ENCODE assay signal across 21 cellular contexts in the genomic region with DNA sequence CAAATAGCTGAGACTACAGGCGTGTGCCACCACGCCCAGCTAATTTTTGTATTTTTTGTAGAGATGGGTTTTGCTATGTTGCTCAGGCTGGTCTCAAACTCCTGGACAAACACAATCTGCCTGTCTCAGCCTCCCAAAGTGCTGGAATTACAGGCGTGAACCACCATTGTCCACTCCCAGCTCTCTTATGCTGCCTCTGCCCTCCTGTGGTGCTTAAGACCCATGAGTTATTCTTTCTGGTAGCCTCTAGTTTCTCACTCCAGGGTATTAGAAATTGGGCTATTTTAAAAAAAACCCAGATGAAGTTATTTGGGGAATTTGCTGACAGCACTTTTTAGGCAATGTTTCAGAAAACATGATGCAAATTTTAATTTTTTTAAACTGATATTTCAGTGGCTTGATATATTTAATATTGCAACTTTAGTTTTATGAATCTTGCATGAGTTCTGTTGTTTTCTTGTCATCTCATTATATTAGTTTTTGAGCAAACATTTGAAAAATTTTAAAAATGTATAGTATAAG.
A peak's percentile ranks its signal among the peaks of the same experiment; 100 is the strongest.
DNase-seq lines count a peak whose midpoint lies in the region; ATAC-seq and TF ChIP-seq lines count a peak whose summit lies in the region.
"Had no signal": no experiment of that assay in that cellular context is flagged by ENCODE, and none has a peak within 500 bp of the region (broad histone marks: within the 10 kb centered on the region; RNA-seq: fewer than 3 reads in every experiment).

No MANE protein-coding gene starts in this region.

- H3K4me1 ChIP-seq in IMR-90 (ENCODE audit: control insufficient read depth, insufficient read depth, low read length) (no peaks in the 10 kb centered on the region), H9 (ENCODE audit: insufficient read depth, low read length) (no peaks in the 10 kb centered on the region)
- H3K4me1 ChIP-seq: A549 had no signal

- no peak overlapping the region for H2BK120ac ChIP-seq in IMR-90 (ENCODE audit: low read depth, low read length)
- H2BK120ac ChIP-seq in H9 (ENCODE audit: low read depth, low read length, poor library complexity, severe bottlenecking), result no peak overlapping the region

- H3K36me3 Mint-ChIP-seq in chondrocyte (ENCODE audit: low read depth) (no peaks in the 10 kb centered on the region), mesothelial cell of epicardium (no peaks in the 10 kb centered on the region), H9 (ENCODE audit: insufficient read depth in 1 of 3, low read depth in 3 of 3) (no peaks in the 10 kb centered on the region; a peak in 1 of 7 replicates)
- H3K36me3 Mint-ChIP-seq in stimulated activated effector memory CD8-positive, alpha-beta T cell treated with anti-CD3 and anti-CD28 coated beads, Interleukin-12 subunit alpha, Interleukin-12 subunit beta, amount 100 ng/mL, for 72 hours, result no peaks in the 10 kb centered on the region

- H3K27me3 Mint-ChIP-seq in chondrocyte (ENCODE audit: low read depth) (no peaks in the 10 kb centered on the region), mesothelial cell of epicardium (ENCODE audit: low read depth) (no peaks in the 10 kb centered on the region), H9 (ENCODE audit: low read depth) (no peaks in the 10 kb centered on the region)

- DNase-seq in AG10803 (ENCODE audit: low read depth), result peak; percentile 29
- DNase-seq in IMR-90, result no peak
- no peak for DNase-seq in chondrocyte (ENCODE audit: low spot score)
- DNase-seq in lung microvascular endothelial cell (ENCODE audit: low read depth in 2 of 2), result peak; percentile 21 to 34
- DNase-seq in mesothelial cell of epicardium (ENCODE audit: low spot score in 2 of 2, unreplicated experiment in 2 of 2), result no peak
- no peak for DNase-seq in H9
- DNase-seq in DMS53 treated with DMSO at 0.1 percent for 48 hours (lab: John Stamatoyannopoulos, UW; ENCODE audit: unreplicated experiment), result no peak
- DNase-seq in stimulated activated effector memory CD8-positive, alpha-beta T cell treated with anti-CD3 and anti-CD28 coated beads, Interleukin-12 subunit alpha, Interleukin-12 subunit beta, amount 100 ng/mL, for 72 hours (ENCODE audit: low spot score in 2 of 2), result no peak
- DNase-seq: AML-193, COR-L47, EL, HCEC 1CT, MV-4-11, NCI-H1417, NCI-H1930, NCI-H2171, NCI-H446 treated with DMSO at 0.1 percent for 48 hours, NCI-H748 treated with DMSO at 0.1 percent for 48 hours, PC-9 had no signal

- no peaks in the 10 kb centered on the region for H4K20me1 ChIP-seq in IMR-90 (ENCODE audit: insufficient read depth, low read length)
- no peaks in the 10 kb centered on the region for H4K20me1 ChIP-seq in H9 (ENCODE audit: control insufficient read depth, insufficient read depth, insufficient read length)

- no peak for TF ChIP-seq RAD21 in IMR-90 (IDR thresholded peaks at IDR 0.05; ENCODE audit: low read length)

- H3K56ac ChIP-seq in IMR-90 (ENCODE audit: extremely low read depth, insufficient read depth, low read length) (no peak overlapping the region), H9 (ENCODE audit: insufficient read length, low read depth, low read length) (no peak overlapping the region)

- H2BK15ac ChIP-seq in IMR-90 (ENCODE audit: low read depth, low read length), result no peak overlapping the region
- no peak overlapping the region for H2BK15ac ChIP-seq in H9 (ENCODE audit: low read depth, low read length)

- no peak overlapping the region for H3T11ph ChIP-seq in H9 (ENCODE audit: low read length)

- H4K5ac ChIP-seq in IMR-90 (ENCODE audit: low read depth, low read length) (no peak overlapping the region), H9 (ENCODE audit: insufficient read length, low read depth, low read length) (no peak overlapping the region)

- H3K9ac ChIP-seq in IMR-90 (ENCODE audit: low read depth, low read length) (no peak overlapping the region), H9 (ENCODE audit: extremely low read depth, insufficient read length, low read length) (no peak overlapping the region)

- no peak for TF ChIP-seq CTCF in AG10803 (conservative IDR thresholded peaks at IDR 0.05; ENCODE audit: low read length)
- TF ChIP-seq CTCF in IMR-90 (conservative IDR thresholded peaks at IDR 0.05; ENCODE audit: low read depth, low read length), result no peak
- peak; percentile 37 for TF ChIP-seq CTCF in chondrocyte (IDR thresholded peaks at IDR 0.05)
- no peak for TF ChIP-seq CTCF in mesothelial cell of epicardium (IDR thresholded peaks at IDR 0.05; ENCODE audit: unreplicated experiment)
- no peak for TF ChIP-seq CTCF in H9 (conservative IDR thresholded peaks at IDR 0.05)

- no peaks in the 10 kb centered on the region for H3K23me2 ChIP-seq in H9 (ENCODE audit: insufficient read length, low read depth, low read length, poor library complexity, severe bottlenecking)

- H3K4ac ChIP-seq in IMR-90 (ENCODE audit: low read depth, low read length), result no peak overlapping the region
- H3K4ac ChIP-seq in H9 (ENCODE audit: low read depth, low read length), result no peak overlapping the region

- no CpG with 5 or more reads among the region's 3 CpGs for WGBS in IMR-90 (ENCODE audit: extremely low coverage in 2 of 2, insufficient read length in 1 of 2), 2 experiments
- WGBS in H9 (ENCODE audit: extremely low coverage, insufficient read length, low lambda C conversion rate), result no CpG with 5 or more reads among the region's 3 CpGs

- H3K27ac ChIP-seq in IMR-90 (ENCODE audit: insufficient read depth, low read length), result no peak overlapping the region
- no peak overlapping the region for H3K27ac ChIP-seq in H9 (ENCODE audit: insufficient read length, low read depth, low read length)
- H3K27ac ChIP-seq: A549, HL-60, PC-9 had no signal

- H3K9me3 Mint-ChIP-seq in chondrocyte (ENCODE audit: low read depth) (no peaks in the 10 kb centered on the region), mesothelial cell of epicardium (no peaks in the 10 kb centered on the region), H9 (no peaks in the 10 kb centered on the region)
- H3K9me3 Mint-ChIP-seq in stimulated activated effector memory CD8-positive, alpha-beta T cell treated with anti-CD3 and anti-CD28 coated beads, Interleukin-12 subunit alpha, Interleukin-12 subunit beta, amount 100 ng/mL, for 72 hours, result no peaks in the 10 kb centered on the region

- no peaks in the 10 kb centered on the region for H3K9me1 ChIP-seq in IMR-90 (ENCODE audit: insufficient read depth, low read length)

- dilution Hi-C loops in IMR-90 (cut with HindIII; ENCODE audit: low sequenced_read_pairs, unreplicated experiment), result no loop called here

- no peak overlapping the region for H3K4me3 ChIP-seq in AG10803 (ENCODE audit: low read length)
- H3K4me3 ChIP-seq in IMR-90 (ENCODE audit: insufficient read depth, low read depth, low read length), result no peak overlapping the region
- H3K4me3 ChIP-seq: A549, PC-9 had no signal

- no peak overlapping the region for H3K4me2 ChIP-seq in IMR-90 (ENCODE audit: low read depth, low read length)
- H3K4me2 ChIP-seq in H9 (ENCODE audit: insufficient read depth, insufficient read length, low read length), result no peak overlapping the region
- H3K4me2 ChIP-seq: A549, PC-9 had no signal

- H3K4me1 Mint-ChIP-seq in chondrocyte (ENCODE audit: low read depth) (peaks cover 16% of the 10 kb centered on the region), mesothelial cell of epicardium (no peaks in the 10 kb centered on the region), H9 (no peaks in the 10 kb centered on the region)
- peaks cover 14% of the 10 kb centered on the region for H3K4me1 Mint-ChIP-seq in stimulated activated effector memory CD8-positive, alpha-beta T cell treated with anti-CD3 and anti-CD28 coated beads, Interleukin-12 subunit alpha, Interleukin-12 subunit beta, amount 100 ng/mL, for 72 hours

- no peak overlapping the region for H3K27ac Mint-ChIP-seq in chondrocyte (ENCODE audit: unreplicated experiment)
- H3K27ac Mint-ChIP-seq in mesothelial cell of epicardium, result no peak overlapping the region
- H3K27ac Mint-ChIP-seq in H9, result no peak overlapping the region
- H3K27ac Mint-ChIP-seq in stimulated activated effector memory CD8-positive, alpha-beta T cell treated with anti-CD3 and anti-CD28 coated beads, Interleukin-12 subunit alpha, Interleukin-12 subunit beta, amount 100 ng/mL, for 72 hours, result no peak overlapping the region

- H3K14ac ChIP-seq in IMR-90 (replicated peaks; ENCODE audit: low read depth, low read length) (no peak overlapping the region), H9 (ENCODE audit: insufficient read depth, low read length) (no peak overlapping the region)

- ATAC-seq in IMR-90 (ENCODE audit: low read depth), result no peak; the same call in 1 of the 2 replicates
- no peak for ATAC-seq in stimulated activated effector memory CD8-positive, alpha-beta T cell treated with anti-CD3 and anti-CD28 coated beads, Interleukin-12 subunit alpha, Interleukin-12 subunit beta, amount 100 ng/mL, for 72 hours
- ATAC-seq: A549 had no signal

- H3K23ac ChIP-seq in IMR-90 (ENCODE audit: low read depth, low read length) (no peak overlapping the region), H9 (ENCODE audit: insufficient read length, low read depth, low read length) (no peak overlapping the region)

- no peak overlapping the region for H2AK9ac ChIP-seq in IMR-90 (replicated peaks; ENCODE audit: low read depth, low read length, poor library complexity)

- H2BK5ac ChIP-seq in IMR-90 (ENCODE audit: low read depth, low read length, poor library complexity, severe bottlenecking), result no peak overlapping the region
- no peak overlapping the region for H2BK5ac ChIP-seq in H9 (ENCODE audit: insufficient read length, low read length)

- no peak for TF ChIP-seq POLR2A in IMR-90 (IDR thresholded peaks at IDR 0.05; ENCODE audit: low read depth, low read length)

- H3K79me2 ChIP-seq in H9 (ENCODE audit: insufficient read depth, low read length), result no peaks in the 10 kb centered on the region

- no peak overlapping the region for H4K8ac ChIP-seq in IMR-90 (ENCODE audit: low read depth in 2 of 2, low read length in 2 of 2)
- no peak overlapping the region for H4K8ac ChIP-seq in H9 (replicated peaks; ENCODE audit: insufficient read length, low read depth, low read length)

- H2AFZ ChIP-seq in IMR-90 (replicated peaks; ENCODE audit: low read length, poor library complexity) (no peak overlapping the region), H9 (ENCODE audit: low read length) (no peak overlapping the region)
- H2AFZ ChIP-seq: PC-9 had no signal

- no peaks in the 10 kb centered on the region for H3K9me3 ChIP-seq in IMR-90 (ENCODE audit: control insufficient read depth, insufficient read depth, low read length)
- H3K9me3 ChIP-seq in H9 (ENCODE audit: control insufficient read depth, low read depth, low read length), result no peaks in the 10 kb centered on the region
- H3K9me3 ChIP-seq: A549 had no signal

- intact Hi-C loops in IMR-90 (cut with micrococcal nuclease), result no loop called here

- H3K4me3 Mint-ChIP-seq in chondrocyte (ENCODE audit: unreplicated experiment) (no peak overlapping the region), mesothelial cell of epicardium (no peak overlapping the region), H9 (no peak overlapping the region)
- H3K4me3 Mint-ChIP-seq in stimulated activated effector memory CD8-positive, alpha-beta T cell treated with anti-CD3 and anti-CD28 coated beads, Interleukin-12 subunit alpha, Interleukin-12 subunit beta, amount 100 ng/mL, for 72 hours, result no peak overlapping the region

- H2BK20ac ChIP-seq in IMR-90 (ENCODE audit: low read depth, low read length) (no peak overlapping the region), H9 (ENCODE audit: low read depth, low read length, poor library complexity, severe bottlenecking) (no peak overlapping the region)

- no peaks in the 10 kb centered on the region for H3K27me3 ChIP-seq in IMR-90 (ENCODE audit: control insufficient read depth, insufficient read depth, low read length)
- H3K27me3 ChIP-seq in H9 (ENCODE audit: insufficient read depth, low read length), result no peaks in the 10 kb centered on the region

- no peaks in the 10 kb centered on the region for H3K36me3 ChIP-seq in IMR-90 (ENCODE audit: control insufficient read depth, insufficient read depth, low read length)

- no peak overlapping the region for H2AK5ac ChIP-seq in IMR-90 (ENCODE audit: low read depth, low read length)
- H2AK5ac ChIP-seq in H9 (ENCODE audit: insufficient read length, low read length), result no peak overlapping the region

- POLR2A ChIA-PET in IMR-90 (lab: Charles Lee; ENCODE audit: unreplicated experiment), result no interaction called here

- H4K91ac ChIP-seq in IMR-90 (ENCODE audit: insufficient read depth, low read depth, low read length), result no peak overlapping the region
- no peak overlapping the region for H4K91ac ChIP-seq in H9 (ENCODE audit: insufficient read length, low read depth, low read length)

- no peak overlapping the region for H2BK12ac ChIP-seq in H9 (ENCODE audit: insufficient read length, low read depth, low read length)

- in situ Hi-C loops in IMR-90 (cut with MboI; ENCODE audit: low sequenced_read_pairs), result no loop called here

- CTCF ChIA-PET in IMR-90 (lab: Yijun Ruan, JAX), result interaction anchor here (0.8 kb wide), 1 partner anchor 77 kb away, joined by 3 read pairs; no protein-coding TSS in a partner anchor

- BruUV-seq in IMR-90 (replicated peaks; lab: Mats Ljungman, UMichigan), result no TSS peak

- H3K79me1 ChIP-seq in IMR-90 (ENCODE audit: low read depth in 1 of 2, low read length in 2 of 2), result no peaks in the 10 kb centered on the region
- no peaks in the 10 kb centered on the region for H3K79me1 ChIP-seq in H9 (ENCODE audit: insufficient read depth, low read depth, low read length, poor library complexity, severe bottlenecking)

- H3K18ac ChIP-seq in IMR-90 (ENCODE audit: low read depth, low read length) (no peak overlapping the region), H9 (ENCODE audit: insufficient read length, low read depth, low read length) (no peak overlapping the region)

Comparison
In these comparisons a context has a peak if more than half of its experiments do, and no peak if none do; other contexts are left out.
1. DNase-seq: peak in AG10803 (single experiment) and lung microvascular endothelial cell (2 of 2); none in IMR-90 (single experiment), chondrocyte (single experiment), mesothelial cell of epicardium (0 of 2), H9 (single experiment), DMS53 treated with DMSO at 0.1 percent for 48 hours (single experiment) and stimulated activated effector memory CD8-positive, alpha-beta T cell treated with anti-CD3 and anti-CD28 coated beads, Interleukin-12 subunit alpha, Interleukin-12 subunit beta, amount 100 ng/mL, for 72 hours (0 of 2).